In the genomic region with DNA sequence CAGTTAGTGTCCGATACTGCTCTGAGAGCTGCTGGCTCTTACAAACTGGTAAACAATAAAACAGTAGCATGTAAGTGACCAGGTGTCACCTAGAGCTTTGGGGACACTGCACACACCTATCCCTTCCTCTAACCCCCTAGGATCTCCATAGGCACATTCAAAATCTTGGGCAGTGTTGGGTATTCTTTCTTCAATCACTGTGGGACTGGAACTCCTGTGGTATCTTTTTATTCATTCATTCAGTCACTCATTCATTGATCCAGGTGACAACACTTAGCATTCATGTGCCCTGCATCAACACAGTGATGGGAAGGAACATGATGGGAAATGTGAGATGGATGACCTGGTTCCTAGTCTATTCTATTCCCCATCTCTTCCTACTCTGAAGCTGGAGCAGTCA, we compare ENCODE assay signal across 34 cellular contexts.
"Had no signal": no experiment of that assay in that cellular context is flagged by ENCODE, and none has a peak within 500 bp of the region (broad histone marks: within the 10 kb centered on the region; RNA-seq: fewer than 3 reads in every experiment).

No MANE protein-coding gene starts in this region.

- H3K4me3 ChIP-seq: MG63 had no signal

- H3K27me3 ChIP-seq: MG63 had no signal

- DNase-seq: Karpas-422, Kasumi-1, MG63, MM.1S, MV-4-11, NCI-H1048, NCI-H1092, NCI-H1092 treated with DMSO at 0.1 percent for 48 hours, NCI-H1105, NCI-H1105 treated with DMSO at 0.1 percent for 48 hours, NCI-H1417, NCI-H1417 treated with DMSO at 0.1 percent for 48 hours, NCI-H1436, NCI-H1436 treated with DMSO at 0.1 percent for 48 hours, NCI-H146, NCI-H1694, NCI-H1694 treated with DMSO at 0.1 percent for 48 hours, NCI-H187, NCI-H187 treated with DMSO at 0.1 percent for 48 hours, NCI-H1930, NCI-H2029, NCI-H2029 treated with DMSO at 0.1 percent for 48 hours, NCI-H2081, NCI-H2081 treated with DMSO at 0.1 percent for 48 hours, NCI-H2107, NCI-H2171, NCI-H2171 treated with DMSO at 0.1 percent for 48 hours, NCI-H2227 treated with DMSO at 0.1 percent for 48 hours, NCI-H226, NCI-H345, NCI-H446, NCI-H446 treated with DMSO at 0.1 percent for 48 hours, NCI-H510A, NCI-H510A treated with DMSO at 0.1 percent for 48 hours had no signal

- H3K9me3 ChIP-seq: MG63 had no signal

- H3K36me3 ChIP-seq: MG63 had no signal
